1 cellular context compared by ENCODE assay signal in the genomic region with DNA sequence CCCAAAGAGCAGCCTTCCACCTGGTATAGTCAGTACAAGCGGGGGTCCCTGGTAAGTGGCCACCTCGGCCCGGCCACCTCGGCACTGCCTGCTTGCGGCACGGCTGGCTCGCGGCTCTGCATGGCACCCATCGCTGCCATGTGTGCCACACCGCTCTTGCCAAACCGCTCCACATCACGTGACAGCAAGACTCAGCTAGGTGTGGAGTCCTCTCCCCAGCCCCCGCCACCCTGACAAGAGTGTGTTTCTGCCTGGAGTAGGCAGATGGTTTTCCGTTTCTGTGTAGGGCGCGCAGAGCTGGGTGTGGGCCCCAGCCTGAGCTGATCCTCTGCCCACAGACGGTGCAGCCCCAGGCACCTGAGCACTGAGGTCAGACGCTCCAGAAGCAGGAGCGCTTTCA.
TF ChIP-seq lines count a peak whose summit lies in the region.

No MANE protein-coding gene starts in this region.

TF ChIP-seq in HepG2, 621 proteins besides CTCF, POLR2A, EP300 and RAD21 (continued from another document):
- TF ChIP-seq RAD51 (IDR thresholded peaks at IDR 0.05; ENCODE audit: borderline replicate concordance) (peak; percentile 45; the same call in 1 of the 2 replicates), ZNF230 (CRISPR knock-in tag; IDR thresholded peaks at IDR 0.05) (no peak)
- TF ChIP-seq, protein P1, sequence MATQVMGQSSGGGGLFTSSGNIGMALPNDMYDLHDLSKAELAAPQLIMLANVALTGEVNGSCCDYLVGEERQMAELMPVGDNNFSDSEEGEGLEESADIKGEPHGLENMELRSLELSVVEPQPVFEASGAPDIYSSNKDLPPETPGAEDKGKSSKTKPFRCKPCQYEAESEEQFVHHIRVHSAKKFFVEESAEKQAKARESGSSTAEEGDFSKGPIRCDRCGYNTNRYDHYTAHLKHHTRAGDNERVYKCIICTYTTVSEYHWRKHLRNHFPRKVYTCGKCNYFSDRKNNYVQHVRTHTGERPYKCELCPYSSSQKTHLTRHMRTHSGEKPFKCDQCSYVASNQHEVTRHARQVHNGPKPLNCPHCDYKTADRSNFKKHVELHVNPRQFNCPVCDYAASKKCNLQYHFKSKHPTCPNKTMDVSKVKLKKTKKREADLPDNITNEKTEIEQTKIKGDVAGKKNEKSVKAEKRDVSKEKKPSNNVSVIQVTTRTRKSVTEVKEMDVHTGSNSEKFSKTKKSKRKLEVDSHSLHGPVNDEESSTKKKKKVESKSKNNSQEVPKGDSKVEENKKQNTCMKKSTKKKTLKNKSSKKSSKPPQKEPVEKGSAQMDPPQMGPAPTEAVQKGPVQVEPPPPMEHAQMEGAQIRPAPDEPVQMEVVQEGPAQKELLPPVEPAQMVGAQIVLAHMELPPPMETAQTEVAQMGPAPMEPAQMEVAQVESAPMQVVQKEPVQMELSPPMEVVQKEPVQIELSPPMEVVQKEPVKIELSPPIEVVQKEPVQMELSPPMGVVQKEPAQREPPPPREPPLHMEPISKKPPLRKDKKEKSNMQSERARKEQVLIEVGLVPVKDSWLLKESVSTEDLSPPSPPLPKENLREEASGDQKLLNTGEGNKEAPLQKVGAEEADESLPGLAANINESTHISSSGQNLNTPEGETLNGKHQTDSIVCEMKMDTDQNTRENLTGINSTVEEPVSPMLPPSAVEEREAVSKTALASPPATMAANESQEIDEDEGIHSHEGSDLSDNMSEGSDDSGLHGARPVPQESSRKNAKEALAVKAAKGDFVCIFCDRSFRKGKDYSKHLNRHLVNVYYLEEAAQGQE (IDR thresholded peaks at IDR 0.05; ENCODE audit: borderline replicate concordance in 1 of 2, low read depth in 1 of 2, low read length in 2 of 2) = no peak
